ENCODE assay signal across 23 cellular contexts in genomic region chr7:146478975-146479492, GRCh38.
"Had no signal": no experiment of that assay in that cellular context is flagged by ENCODE, and none has a peak within 500 bp of the region (broad histone marks: within the 10 kb centered on the region; RNA-seq: fewer than 3 reads in every experiment).

No MANE protein-coding gene starts in this region.

- H3K27ac ChIP-seq: brain microvascular endothelial cell, dorsolateral prefrontal cortex, epithelial cell of prostate, hepatocyte, neural progenitor cell, right lobe of liver, tibial nerve had no signal

- H3K9me3 Mint-ChIP-seq: activated CD4-positive, alpha-beta T cell treated with anti-CD3 and anti-CD28 coated beads, Interleukin-2, amount 10 ng/mL, durations not matched to agents 24 days and 14 days; endodermal cell; neural progenitor cell had no signal

- H3K9me3 ChIP-seq: tibial nerve had no signal

- DNase-seq: activated CD4-positive, alpha-beta T cell treated with anti-CD3 and anti-CD28 coated beads, Interleukin-2, amount 10 ng/mL, durations not matched to agents 24 days and 14 days; activated CD8-positive, alpha-beta T cell treated with anti-CD3 and anti-CD28 coated beads, Interleukin-2, amount 10 ng/mL, durations not matched to agents 7 days and 5 days; activated naive CD4-positive, alpha-beta T cell treated with anti-CD3 and anti-CD28 coated beads, Interleukin-2, amount 10 ng/mL, durations not matched to agents 7 days and 5 days; activated naive CD8-positive, alpha-beta T cell treated with anti-CD3 and anti-CD28 coated beads, Interleukin-2, amount 50 U/mL, for 24 hours; activated T-cell treated with anti-CD3 and anti-CD28 coated beads, Interleukin-2, amount 50 U/mL, for 4 hours; anterior cingulate cortex; brain microvascular endothelial cell; central memory CD4-positive, alpha-beta T cell; dorsolateral prefrontal cortex; endodermal cell; foreskin fibroblast; left cardiac atrium; mesenchymal stem cell; naive thymus-derived CD4-positive, alpha-beta T cell; right lobe of liver; small intestine; stimulated activated CD4-positive, alpha-beta T cell treated with anti-CD3 and anti-CD28 coated beads, Interleukin-15, amount 100 ng/mL, for 24 hours; stimulated activated CD4-positive, alpha-beta T cell treated with anti-CD3 and anti-CD28 coated beads, Interleukin-2, amount 100 ng/mL, for 48 hours had no signal

- H3K4me1 ChIP-seq: neural progenitor cell, right lobe of liver, tibial nerve had no signal

- H3K36me3 ChIP-seq: brain microvascular endothelial cell, neural progenitor cell, right lobe of liver, tibial nerve had no signal

- H3K79me2 ChIP-seq: hepatocyte had no signal

- H3K36me3 Mint-ChIP-seq: activated naive CD4-positive, alpha-beta T cell treated with anti-CD3 and anti-CD28 coated beads, Interleukin-2, amount 10 ng/mL, durations not matched to agents 7 days and 5 days; naive thymus-derived CD4-positive, alpha-beta T cell; neural progenitor cell had no signal

- H3K27me3 ChIP-seq: brain microvascular endothelial cell, dorsolateral prefrontal cortex, hepatocyte, neural progenitor cell, right lobe of liver, tibial nerve had no signal

- H3K27ac Mint-ChIP-seq: activated CD4-positive, alpha-beta T cell treated with anti-CD3 and anti-CD28 coated beads, Interleukin-2, amount 10 ng/mL, durations not matched to agents 24 days and 14 days; activated CD8-positive, alpha-beta T cell treated with anti-CD3 and anti-CD28 coated beads, Interleukin-2, amount 10 ng/mL, durations not matched to agents 7 days and 5 days; activated naive CD4-positive, alpha-beta T cell treated with anti-CD3 and anti-CD28 coated beads, Interleukin-2, amount 10 ng/mL, durations not matched to agents 7 days and 5 days; activated naive CD8-positive, alpha-beta T cell treated with anti-CD3 and anti-CD28 coated beads, Interleukin-2, amount 50 U/mL, for 24 hours; endodermal cell; naive thymus-derived CD4-positive, alpha-beta T cell; neural progenitor cell; stimulated activated naive CD8-positive, alpha-beta T cell treated with anti-CD3 and anti-CD28 coated beads, Interleukin-15, Interleukin-2, amounts not matched to agents 100 ng/mL and 50 ng/mL, for 24 hours had no signal

- H3K4me3 Mint-ChIP-seq: activated CD4-positive, alpha-beta T cell treated with anti-CD3 and anti-CD28 coated beads, Interleukin-2, amount 10 ng/mL, durations not matched to agents 24 days and 14 days; activated CD8-positive, alpha-beta T cell treated with anti-CD3 and anti-CD28 coated beads, Interleukin-2, amount 10 ng/mL, durations not matched to agents 7 days and 5 days; activated naive CD4-positive, alpha-beta T cell treated with anti-CD3 and anti-CD28 coated beads, Interleukin-2, amount 10 ng/mL, durations not matched to agents 7 days and 5 days; activated naive CD8-positive, alpha-beta T cell treated with anti-CD3 and anti-CD28 coated beads, Interleukin-2, amount 50 U/mL, for 24 hours; activated T-cell treated with anti-CD3 and anti-CD28 coated beads, Interleukin-2, amount 50 U/mL, for 4 hours; endodermal cell; naive thymus-derived CD4-positive, alpha-beta T cell; neural progenitor cell; stimulated activated naive CD8-positive, alpha-beta T cell treated with anti-CD3 and anti-CD28 coated beads, Interleukin-15, Interleukin-2, amounts not matched to agents 100 ng/mL and 50 ng/mL, for 24 hours had no signal

- H3K4me2 ChIP-seq: hepatocyte, neural progenitor cell had no signal

- H2AFZ ChIP-seq: hepatocyte, neural progenitor cell had no signal

- H3K27me3 Mint-ChIP-seq: activated CD4-positive, alpha-beta T cell treated with anti-CD3 and anti-CD28 coated beads, Interleukin-2, amount 10 ng/mL, durations not matched to agents 24 days and 14 days; activated naive CD4-positive, alpha-beta T cell treated with anti-CD3 and anti-CD28 coated beads, Interleukin-2, amount 10 ng/mL, durations not matched to agents 7 days and 5 days; activated naive CD8-positive, alpha-beta T cell treated with anti-CD3 and anti-CD28 coated beads, Interleukin-2, amount 50 U/mL, for 24 hours; naive thymus-derived CD4-positive, alpha-beta T cell; stimulated activated naive CD8-positive, alpha-beta T cell treated with anti-CD3 and anti-CD28 coated beads, Interleukin-15, Interleukin-2, amounts not matched to agents 100 ng/mL and 50 ng/mL, for 24 hours had no signal

- ATAC-seq: activated CD8-positive, alpha-beta T cell treated with anti-CD3 and anti-CD28 coated beads, Interleukin-2, amount 10 ng/mL, durations not matched to agents 7 days and 5 days; activated naive CD8-positive, alpha-beta T cell treated with anti-CD3 and anti-CD28 coated beads, Interleukin-2, amount 50 U/mL, for 24 hours; activated T-cell treated with anti-CD3 and anti-CD28 coated beads, Interleukin-2, amount 50 U/mL, for 4 hours; left cardiac atrium; naive thymus-derived CD4-positive, alpha-beta T cell; right lobe of liver had no signal

- H3K4me3 ChIP-seq: dorsolateral prefrontal cortex, hepatocyte, neural progenitor cell, right lobe of liver, tibial nerve had no signal

- H3K9ac ChIP-seq: neural progenitor cell had no signal

- H3K4me1 Mint-ChIP-seq: activated CD4-positive, alpha-beta T cell treated with anti-CD3 and anti-CD28 coated beads, Interleukin-2, amount 10 ng/mL, durations not matched to agents 24 days and 14 days; activated naive CD4-positive, alpha-beta T cell treated with anti-CD3 and anti-CD28 coated beads, Interleukin-2, amount 10 ng/mL, durations not matched to agents 7 days and 5 days; activated naive CD8-positive, alpha-beta T cell treated with anti-CD3 and anti-CD28 coated beads, Interleukin-2, amount 50 U/mL, for 24 hours; endodermal cell; naive thymus-derived CD4-positive, alpha-beta T cell; neural progenitor cell had no signal
